1 cellular context compared by ENCODE assay signal in genomic region chr10:88194961-88195367, GRCh38.
TF ChIP-seq lines count a peak whose summit lies in the region.

No MANE protein-coding gene starts in this region.

TF ChIP-seq in SK-N-SH, 30 proteins besides CTCF, POLR2A, EP300 and RAD21 (continued from another document):
- TF ChIP-seq FOXJ3 (CRISPR knock-in tag; IDR thresholded peaks at IDR 0.05): no peak
